Comparison of ENCODE assay signal across 8 cellular contexts in the genomic region with DNA sequence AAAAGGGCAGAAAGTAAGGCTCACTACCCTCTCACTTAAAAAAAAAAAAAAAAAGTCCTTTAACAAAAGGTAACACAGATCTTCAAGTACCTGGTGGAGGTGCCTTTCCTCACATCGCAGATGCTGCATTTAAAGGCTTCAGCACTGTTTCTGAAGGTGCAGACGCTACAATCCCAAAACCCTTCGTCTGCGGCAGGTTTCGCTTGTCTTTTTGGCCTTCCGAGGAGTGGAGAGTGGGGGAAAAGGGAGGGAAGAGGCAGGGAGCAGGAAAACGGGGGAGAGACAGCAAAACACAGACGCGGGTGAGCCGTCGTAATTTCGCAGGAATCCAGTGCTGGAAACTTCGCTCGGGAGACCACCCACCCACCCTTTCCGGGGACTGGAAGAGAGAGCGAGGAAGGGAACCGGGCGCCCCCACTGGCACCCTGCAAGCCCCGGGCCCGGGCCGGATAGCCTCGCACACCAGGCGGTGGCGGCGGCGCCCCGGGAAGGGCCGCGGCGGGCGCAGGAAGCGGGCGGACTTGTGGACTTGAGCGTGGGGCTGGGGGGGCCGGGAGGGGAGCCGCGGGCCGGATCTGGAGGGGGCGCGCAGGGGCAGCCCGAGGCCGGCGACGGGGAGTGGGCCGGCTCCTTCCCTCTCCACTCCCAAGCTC. TPM values are rescaled to one million over a fixed set of nuclear protein-coding genes. Genes with fewer than 3 reads are reported as not detected.
DNase-seq lines count a peak whose midpoint lies in the region; ATAC-seq, FAIRE-seq and TF ChIP-seq lines count a peak whose summit lies in the region.

RYBP (minus strand) TSS at position 216 of the 653 bp plus-strand sequence.

- 0 to 1% methylated on average over 19 to 44 of the region's 45 CpGs for WGBS in body of pancreas, 2 donors
- 0 to 1% (median 0%) methylated on average over 28 to 45 of the region's 45 CpGs for WGBS in small intestine, 3 donors

- H3K36me3 ChIP-seq in body of pancreas (replicated peaks in 1 of 2; ENCODE audit: insufficient read depth in 1 of 2, low read depth in 2 of 2) (no peaks in the 10 kb centered on the region), small intestine (ENCODE audit: control insufficient read depth in 2 of 2, insufficient read depth in 2 of 2, low read length in 2 of 2) (no peaks in the 10 kb centered on the region)

- FAIRE-seq in GM18507 (lab: Jason Lieb, UNC) (peak; percentile 65), small intestine (lab: Jason Lieb, UNC) (no peak), urothelium cell line (lab: Jason Lieb, UNC) (no peak)

- no peaks in the 10 kb centered on the region for H3K27me3 ChIP-seq in body of pancreas
- no peaks in the 10 kb centered on the region for H3K27me3 ChIP-seq in small intestine (ENCODE audit: control insufficient read depth in 2 of 2, insufficient read depth in 2 of 2, low read length in 2 of 2)

- intact Hi-C loops in body of pancreas (cut with DNase I): no loop called here

- peak; percentile 12 for ATAC-seq in HG03025 (IDR thresholded peaks at IDR 0.05; ENCODE audit: low FRiP score, unreplicated experiment)
- peak; percentile 62 for ATAC-seq in body of pancreas

- H3K9me3 ChIP-seq in body of pancreas: no peaks in the 10 kb centered on the region
- no peaks in the 10 kb centered on the region for H3K9me3 ChIP-seq in small intestine (ENCODE audit: control insufficient read depth, low read depth)

- peaks cover 19% of the 10 kb centered on the region for H3K4me1 ChIP-seq in body of pancreas
- H3K4me1 ChIP-seq in small intestine (ENCODE audit: control insufficient read depth in 2 of 2, insufficient read depth in 1 of 2, low read depth in 1 of 2, low read length in 1 of 2): peaks cover 8 to 12% of the 10 kb centered on the region in 2 donors

- TF ChIP-seq CTCF in 22Rv1 (IDR thresholded peaks at IDR 0.05) (no peak), body of pancreas (IDR thresholded peaks at IDR 0.05) (peak in 2 of 7 experiments; percentile 10 to 13)

- peak within 1 kb of the TSS; percentile 69 for H3K27ac ChIP-seq in 22Rv1
- H3K27ac ChIP-seq in body of pancreas: peak within 1 kb of the TSS; percentile 82 to 89 (median 82)
- H3K27ac ChIP-seq in small intestine (ENCODE audit: low read depth in 1 of 2, low read length in 1 of 2): peak within 1 kb of the TSS; percentile 81 to 83

- DNase-seq in GM18507 (ENCODE audit: extremely low spot score, insufficient read length, low read depth) (no peak), RPMI7951 (ENCODE audit: low read depth) (peak; percentile 46), body of pancreas (peak in 1 of 4 donors; percentile 29), iris pigment epithelial cell (ENCODE audit: low read depth) (peak; percentile 30), small intestine (peak; percentile 46), urothelium cell line (ENCODE audit: low spot score) (no peak)

- peak in 2 of 3 donors; percentile 44 to 52 for TF ChIP-seq POLR2A in body of pancreas (IDR thresholded peaks at IDR 0.05)

- H3K4me3 ChIP-seq in body of pancreas (peak within 1 kb of the TSS; percentile 14 to 30), small intestine (ENCODE audit: low read depth in 1 of 2, low read length in 2 of 2) (peak within 1 kb of the TSS; percentile 56 to 90)

RNA-seq across cellular contexts. Expression of gene RYBP, which starts in this region (rescaled TPM):
- 10.1 and 15.3 TPM in 2 replicates for total RNA-seq in RPMI7951 (2014; rRNA removed; shearing (Covaris generic))
- 1 to 10 TPM; 2.0 to 4.2 TPM for total RNA-seq in body of pancreas
- 1 to 10 TPM; 7.2 to 7.6 (median 7.4) TPM for polyA plus RNA-seq in small intestine

Comparison
In these comparisons a context has a peak if more than half of its experiments do, and no peak if none do; other contexts are left out.
1. DNase-seq: peak in RPMI7951 (single experiment), iris pigment epithelial cell (single experiment) and small intestine (single experiment); none in GM18507 (single experiment) and urothelium cell line (single experiment).
2. Peak in every context shown above with its lines, with median percentiles within 50 percentile points of each other: H3K27ac ChIP-seq.